Comparison of ENCODE assay signal across 14 cellular contexts in the genomic region with DNA sequence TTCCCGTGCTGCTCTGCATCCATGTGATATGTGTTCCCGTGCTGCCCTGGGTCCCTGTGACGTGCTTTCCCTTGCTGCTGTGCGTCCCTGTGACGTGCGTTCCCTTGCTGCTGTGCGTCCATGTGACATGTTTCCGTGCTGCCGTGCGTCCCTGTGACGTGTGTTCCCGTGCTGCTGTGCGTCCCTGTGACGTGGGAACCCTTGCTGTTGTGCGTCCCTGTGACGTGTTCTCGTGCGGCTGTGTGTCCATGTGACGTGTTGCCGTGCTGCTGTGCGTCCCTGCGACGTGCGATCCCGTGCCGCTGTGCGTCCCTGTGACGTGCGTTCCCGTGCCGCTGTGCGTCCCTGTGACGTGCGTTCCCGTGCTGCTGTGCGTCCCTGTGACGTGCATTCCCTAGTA.
"Had no signal": no experiment of that assay in that cellular context is flagged by ENCODE, and none has a peak within 500 bp of the region (broad histone marks: within the 10 kb centered on the region; RNA-seq: fewer than 3 reads in every experiment).

No MANE protein-coding gene starts in this region.

- H3K27ac ChIP-seq: epithelial cell of prostate, gastroesophageal sphincter, left ventricle myocardium inferior, right atrium auricular region, SJCRH30 had no signal

- H3K9me3 ChIP-seq: gastroesophageal sphincter, left ventricle myocardium inferior, right atrium auricular region, SJCRH30 had no signal

- H3K4me3 ChIP-seq: gastroesophageal sphincter, left ventricle myocardium inferior, right atrium auricular region, SJCRH30, smooth muscle cell had no signal

- H3K27me3 Mint-ChIP-seq: memory B cell; stimulated activated memory B cell treated with anti-CD40 and anti-IgM and Interleukin-4, amounts not matched to agents 10 μg/mL and 1 μg/mL and 100 μg/mL, for 72 hours had no signal

- H3K9me3 Mint-ChIP-seq: memory B cell; T-helper 2 cell treated with Interferon-gamma antibody and Interleukin-4, amounts not matched to agents 5 μg/mL and 100 μg/mL, for 36 hours had no signal

- H3K27ac Mint-ChIP-seq: memory B cell; stimulated activated memory B cell treated with anti-CD40 and anti-IgM and Interleukin-4, amounts not matched to agents 10 μg/mL and 1 μg/mL and 100 μg/mL, for 72 hours; T-helper 2 cell treated with Interferon-gamma antibody and Interleukin-4, amounts not matched to agents 5 μg/mL and 100 μg/mL, for 36 hours had no signal

- H3K4me2 ChIP-seq: smooth muscle cell had no signal

- DNase-seq: activated CD4-positive, CD25-positive, alpha-beta regulatory T cell treated with anti-CD3 and anti-CD28 coated beads, Interleukin-2, amount 50 U/mL, for 72 hours; central memory CD4-positive, alpha-beta T cell; cortex of kidney; effector memory CD4-positive, alpha-beta T cell; left ventricle myocardium inferior; SJCRH30; trophoblast cell had no signal

- H3K4me3 Mint-ChIP-seq: memory B cell; stimulated activated memory B cell treated with anti-CD40 and anti-IgM and Interleukin-4, amounts not matched to agents 10 μg/mL and 1 μg/mL and 100 μg/mL, for 72 hours; T-helper 2 cell treated with Interferon-gamma antibody and Interleukin-4, amounts not matched to agents 5 μg/mL and 100 μg/mL, for 36 hours had no signal

- H3K27me3 ChIP-seq: gastroesophageal sphincter, right atrium auricular region, SJCRH30 had no signal

- H3K36me3 ChIP-seq: SJCRH30 had no signal

- ATAC-seq: gastroesophageal sphincter; stimulated activated memory B cell treated with anti-CD40 and anti-IgM and Interleukin-4, amounts not matched to agents 10 μg/mL and 1 μg/mL and 100 μg/mL, for 72 hours had no signal

- H3K4me1 ChIP-seq: SJCRH30 had no signal
